8 cellular contexts compared by ENCODE assay signal in genomic region chr3:149969945-149970715, GRCh38. TPM values are rescaled to one million over a fixed set of nuclear protein-coding genes. Genes with fewer than 3 reads are reported as not detected.
DNase-seq lines count a peak whose midpoint lies in the region; ATAC-seq lines count a peak whose summit lies in the region.

No MANE protein-coding gene starts in this region.

- H3K23ac ChIP-seq in neuronal stem cell (ENCODE audit: low read depth, low read length, poor library complexity): peak overlapping the region; percentile 99

- H3K27ac Mint-ChIP-seq in activated naive CD4-positive, alpha-beta T cell treated with anti-CD3 and anti-CD28 coated beads, Interleukin-2, amount 10 ng/mL, durations not matched to agents 7 days and 5 days: no peak overlapping the region

- H2BK15ac ChIP-seq in neuronal stem cell (ENCODE audit: low read length): peak overlapping the region; percentile 97

- peak; percentile 82 for DNase-seq in DMS 273 (lab: John Stamatoyannopoulos, UW; ENCODE audit: unreplicated experiment)
- DNase-seq in HuH-7.5 (ENCODE audit: low spot score): peak; percentile 37
- peak; percentile 89 to 90 for DNase-seq in SHP77 (lab: John Stamatoyannopoulos, UW)
- peak; percentile 81 for DNase-seq in activated naive CD4-positive, alpha-beta T cell treated with anti-CD3 and anti-CD28 coated beads, Interleukin-2, amount 10 ng/mL, durations not matched to agents 7 days and 5 days
- peak; percentile 62 for DNase-seq in germinal center (ENCODE audit: low spot score)
- DNase-seq in neuronal stem cell (ENCODE audit: low spot score): peak; percentile 80
- peak; percentile 53 for DNase-seq in stromal cell of bone marrow (ENCODE audit: low read depth)

- CTCF ChIA-PET in activated naive CD4-positive, alpha-beta T cell treated with anti-CD3 and anti-CD28 coated beads, Interleukin-2, amount 10 ng/mL, durations not matched to agents 7 days and 5 days (lab: Charles Lee): interaction anchor here (1.0 kb wide), 3 partner anchors 208 to 214 kb away, joined by 3 read pairs; no protein-coding TSS in a partner anchor

- H3K36me3 Mint-ChIP-seq in activated naive CD4-positive, alpha-beta T cell treated with anti-CD3 and anti-CD28 coated beads, Interleukin-2, amount 10 ng/mL, durations not matched to agents 7 days and 5 days: no peaks in the 10 kb centered on the region

- peak overlapping the region; percentile 91 for H2BK120ac ChIP-seq in neuronal stem cell (ENCODE audit: low read depth, low read length)

- H3K27ac ChIP-seq in neuronal stem cell (replicated peaks; ENCODE audit: low read length): peak overlapping the region; percentile 99

- no peaks in the 10 kb centered on the region for H3K9me3 ChIP-seq in neuronal stem cell (replicated peaks in 1 of 2; ENCODE audit: control insufficient read depth in 2 of 2, insufficient read depth in 1 of 2, low read depth in 1 of 2, low read length in 2 of 2)

- H3K18ac ChIP-seq in neuronal stem cell (ENCODE audit: low read length): peak overlapping the region; percentile 100

- H3K4ac ChIP-seq in neuronal stem cell (ENCODE audit: low read length): peak overlapping the region; percentile 100

- peak overlapping the region; percentile 100 for H2AK5ac ChIP-seq in neuronal stem cell (ENCODE audit: low read depth, low read length)

- peak overlapping the region; percentile 73 for H3K4me2 ChIP-seq in neuronal stem cell (ENCODE audit: insufficient read depth, low read length, poor library complexity, severe bottlenecking)

- H3K9me3 Mint-ChIP-seq in activated naive CD4-positive, alpha-beta T cell treated with anti-CD3 and anti-CD28 coated beads, Interleukin-2, amount 10 ng/mL, durations not matched to agents 7 days and 5 days: no peaks in the 10 kb centered on the region

- H4K91ac ChIP-seq in neuronal stem cell (ENCODE audit: low read depth, low read length, poor library complexity): no peak overlapping the region

- peak overlapping the region; percentile 99 for H2BK5ac ChIP-seq in neuronal stem cell (ENCODE audit: low read length)

- peaks cover 14% of the 10 kb centered on the region for H3K4me1 Mint-ChIP-seq in activated naive CD4-positive, alpha-beta T cell treated with anti-CD3 and anti-CD28 coated beads, Interleukin-2, amount 10 ng/mL, durations not matched to agents 7 days and 5 days

- peak overlapping the region; percentile 91 for H2AFZ ChIP-seq in neuronal stem cell (ENCODE audit: low read length)

- peaks cover 7% of the 10 kb centered on the region for H3K79me1 ChIP-seq in neuronal stem cell (ENCODE audit: low read depth, low read length)

- H3K27me3 Mint-ChIP-seq in activated naive CD4-positive, alpha-beta T cell treated with anti-CD3 and anti-CD28 coated beads, Interleukin-2, amount 10 ng/mL, durations not matched to agents 7 days and 5 days: peaks cover 38% of the 10 kb centered on the region

- H3K27me3 ChIP-seq in neuronal stem cell (ENCODE audit: control insufficient read depth in 3 of 3, insufficient read depth in 3 of 3, low read depth in 1 of 3, low read length in 3 of 3): no peaks in the 10 kb centered on the region

- peaks cover 10 to 31% of the 10 kb centered on the region in 2 donors for H3K36me3 ChIP-seq in neuronal stem cell (replicated peaks in 1 of 2; ENCODE audit: control insufficient read depth in 2 of 2, insufficient read depth in 2 of 2, low read length in 2 of 2)

- H3K4me3 ChIP-seq in neuronal stem cell (ENCODE audit: low read length in 2 of 2): peak overlapping the region; percentile 61 to 90

- H4K8ac ChIP-seq in neuronal stem cell (ENCODE audit: low read depth, low read length): peak overlapping the region; percentile 82

- H3K14ac ChIP-seq in neuronal stem cell (ENCODE audit: low read length): peak overlapping the region; percentile 99

- peak; percentile 51 for ATAC-seq in GM21529 (IDR thresholded peaks at IDR 0.05; ENCODE audit: unreplicated experiment)

- H2BK12ac ChIP-seq in neuronal stem cell (ENCODE audit: low read length): no peak overlapping the region

- peak overlapping the region; percentile 83 for H3K4me3 Mint-ChIP-seq in activated naive CD4-positive, alpha-beta T cell treated with anti-CD3 and anti-CD28 coated beads, Interleukin-2, amount 10 ng/mL, durations not matched to agents 7 days and 5 days

- WGBS in neuronal stem cell (ENCODE audit: extremely low coverage in 2 of 2, insufficient read length in 2 of 2, insufficient replicate concordance in 1 of 2), 2 donors: no CpG with 5 or more reads among the region's 72 CpGs

- H3K9ac ChIP-seq in neuronal stem cell (ENCODE audit: low read depth, low read length, poor library complexity): peak overlapping the region; percentile 100

- H3K4me1 ChIP-seq in neuronal stem cell (ENCODE audit: control insufficient read depth in 2 of 2, insufficient read depth in 1 of 2, low read depth in 1 of 2, low read length in 2 of 2): peaks cover 2 to 16% of the 10 kb centered on the region in 2 donors

RNA-seq across cellular contexts. Expression of gene PFN2, which starts 0.6 kb away (rescaled TPM):
- 333 TPM for polyA plus RNA-seq in neuronal stem cell (2013, experiment 1 of 2)
- 324 TPM for polyA plus RNA-seq in neuronal stem cell (2013, experiment 2 of 2)

Comparison
In these comparisons a context has a peak if more than half of its experiments do, and no peak if none do; other contexts are left out.
1. Peak in every context shown above with its lines: DNase-seq, ATAC-seq, H3K4me3 ChIP-seq and H3K27ac ChIP-seq.
2. DNase-seq: peak in every context shown above with its lines; median percentile 90 in SHP77; 82 in DMS 273; 81 in activated naive CD4-positive, alpha-beta T cell treated with anti-CD3 and anti-CD28 coated beads, Interleukin-2, amount 10 ng/mL, durations not matched to agents 7 days and 5 days; 80 in neuronal stem cell; 62 in germinal center; 53 in stromal cell of bone marrow; 37 in HuH-7.5.